1 cellular context compared by ENCODE assay signal in genomic region chr7:41149576-41149975, GRCh38.
TF ChIP-seq lines count a peak whose summit lies in the region.

No MANE protein-coding gene starts in this region.

TF ChIP-seq in WTC11, 78 proteins besides CTCF, POLR2A, EP300 and RAD21 (continued from another document):
- no peak for TF ChIP-seq ZNF281 (CRISPR knock-in tag; IDR thresholded peaks at IDR 0.05)
- TF ChIP-seq, protein P1, sequence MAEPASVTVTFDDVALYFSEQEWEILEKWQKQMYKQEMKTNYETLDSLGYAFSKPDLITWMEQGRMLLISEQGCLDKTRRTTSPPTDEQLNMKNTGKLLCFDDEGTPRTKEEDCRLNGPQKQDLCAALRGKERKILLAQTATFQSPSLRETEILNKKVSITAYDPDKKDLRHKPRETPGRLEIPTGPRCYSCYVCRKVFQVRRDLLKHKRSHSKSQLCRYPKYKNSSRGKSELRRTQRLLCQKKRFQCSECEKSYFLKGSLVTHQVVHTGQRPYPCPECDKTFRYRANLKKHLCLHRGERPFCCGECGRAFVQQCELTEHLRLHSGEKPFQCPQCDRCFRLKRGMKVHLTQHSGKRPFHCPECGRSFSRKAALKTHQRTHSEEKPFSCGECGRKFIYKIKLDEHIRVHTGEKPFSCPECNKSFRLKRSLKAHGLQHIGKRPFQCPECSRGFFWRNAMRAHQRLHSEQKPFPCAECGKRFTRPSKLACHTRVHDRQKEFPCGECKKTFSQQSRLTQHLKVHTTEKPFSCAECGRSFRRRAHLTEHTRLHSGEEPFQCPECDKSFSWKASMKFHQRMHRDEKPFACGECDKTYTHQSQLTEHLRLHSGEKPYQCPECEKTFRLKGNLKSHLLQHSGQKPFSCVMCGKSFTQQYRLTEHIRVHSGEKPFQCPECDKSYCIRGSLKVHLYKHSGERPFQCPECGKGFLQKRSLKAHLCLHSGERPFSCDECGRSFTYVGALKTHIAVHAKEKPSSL (CRISPR knock-in tag; conservative IDR thresholded peaks at IDR 0.05) = no peak
